ENCODE assay signal across 1 cellular context in the genomic region with DNA sequence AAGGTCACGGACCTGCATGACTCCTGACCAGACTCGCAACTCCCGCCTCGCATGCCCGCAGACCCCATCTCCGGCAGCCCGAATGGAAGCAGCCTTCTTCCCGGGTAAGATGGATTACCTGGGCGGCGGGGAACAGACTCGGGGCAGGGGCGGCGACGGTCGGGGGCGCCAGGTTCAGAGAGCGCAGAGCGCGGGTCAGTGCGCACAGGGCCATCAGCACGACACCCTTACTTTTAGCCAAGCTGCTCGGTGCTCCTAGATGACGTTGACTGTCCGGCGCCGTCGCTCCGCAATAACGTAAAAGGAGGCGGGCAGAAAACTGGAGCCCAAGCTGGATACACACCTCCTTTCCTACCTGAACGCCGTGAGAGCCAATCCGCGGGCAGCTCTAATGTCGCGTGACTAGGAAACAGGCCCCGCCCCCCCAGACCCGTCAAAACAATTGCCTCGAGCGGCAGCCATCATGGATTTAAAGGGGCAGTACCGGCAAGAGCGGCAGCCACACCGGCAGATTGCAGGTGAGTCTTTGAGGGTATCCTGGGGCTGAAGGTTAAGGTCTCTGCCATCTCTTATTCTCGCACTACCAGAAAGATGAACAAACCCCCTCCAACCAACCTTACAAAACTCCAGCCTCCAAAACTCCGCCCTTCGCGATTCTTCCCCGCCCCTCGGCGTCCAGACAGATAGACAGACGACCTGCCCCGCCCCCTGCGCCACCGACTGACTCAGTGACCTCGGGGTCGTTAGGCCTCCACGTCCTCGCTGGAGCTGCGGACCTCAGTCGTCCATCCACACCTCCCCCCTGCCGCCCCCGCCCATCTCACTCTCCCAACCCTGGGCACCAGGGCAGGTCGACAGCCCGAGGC.
TF ChIP-seq lines count a peak whose summit lies in the region.

A gene (plus strand): TSS at position 464 of the 866 bp plus-strand sequence. CDS start 1,705 bp downstream, outside the sequence.
A gene (minus strand): TSS at position 267 of the 866 bp plus-strand sequence. CDS start 53 bp downstream, at position 214.

TF ChIP-seq in K562, 482 proteins besides CTCF, POLR2A, EP300 and RAD21 (continued from another document and continues in another):
- TF ChIP-seq, protein P1, sequence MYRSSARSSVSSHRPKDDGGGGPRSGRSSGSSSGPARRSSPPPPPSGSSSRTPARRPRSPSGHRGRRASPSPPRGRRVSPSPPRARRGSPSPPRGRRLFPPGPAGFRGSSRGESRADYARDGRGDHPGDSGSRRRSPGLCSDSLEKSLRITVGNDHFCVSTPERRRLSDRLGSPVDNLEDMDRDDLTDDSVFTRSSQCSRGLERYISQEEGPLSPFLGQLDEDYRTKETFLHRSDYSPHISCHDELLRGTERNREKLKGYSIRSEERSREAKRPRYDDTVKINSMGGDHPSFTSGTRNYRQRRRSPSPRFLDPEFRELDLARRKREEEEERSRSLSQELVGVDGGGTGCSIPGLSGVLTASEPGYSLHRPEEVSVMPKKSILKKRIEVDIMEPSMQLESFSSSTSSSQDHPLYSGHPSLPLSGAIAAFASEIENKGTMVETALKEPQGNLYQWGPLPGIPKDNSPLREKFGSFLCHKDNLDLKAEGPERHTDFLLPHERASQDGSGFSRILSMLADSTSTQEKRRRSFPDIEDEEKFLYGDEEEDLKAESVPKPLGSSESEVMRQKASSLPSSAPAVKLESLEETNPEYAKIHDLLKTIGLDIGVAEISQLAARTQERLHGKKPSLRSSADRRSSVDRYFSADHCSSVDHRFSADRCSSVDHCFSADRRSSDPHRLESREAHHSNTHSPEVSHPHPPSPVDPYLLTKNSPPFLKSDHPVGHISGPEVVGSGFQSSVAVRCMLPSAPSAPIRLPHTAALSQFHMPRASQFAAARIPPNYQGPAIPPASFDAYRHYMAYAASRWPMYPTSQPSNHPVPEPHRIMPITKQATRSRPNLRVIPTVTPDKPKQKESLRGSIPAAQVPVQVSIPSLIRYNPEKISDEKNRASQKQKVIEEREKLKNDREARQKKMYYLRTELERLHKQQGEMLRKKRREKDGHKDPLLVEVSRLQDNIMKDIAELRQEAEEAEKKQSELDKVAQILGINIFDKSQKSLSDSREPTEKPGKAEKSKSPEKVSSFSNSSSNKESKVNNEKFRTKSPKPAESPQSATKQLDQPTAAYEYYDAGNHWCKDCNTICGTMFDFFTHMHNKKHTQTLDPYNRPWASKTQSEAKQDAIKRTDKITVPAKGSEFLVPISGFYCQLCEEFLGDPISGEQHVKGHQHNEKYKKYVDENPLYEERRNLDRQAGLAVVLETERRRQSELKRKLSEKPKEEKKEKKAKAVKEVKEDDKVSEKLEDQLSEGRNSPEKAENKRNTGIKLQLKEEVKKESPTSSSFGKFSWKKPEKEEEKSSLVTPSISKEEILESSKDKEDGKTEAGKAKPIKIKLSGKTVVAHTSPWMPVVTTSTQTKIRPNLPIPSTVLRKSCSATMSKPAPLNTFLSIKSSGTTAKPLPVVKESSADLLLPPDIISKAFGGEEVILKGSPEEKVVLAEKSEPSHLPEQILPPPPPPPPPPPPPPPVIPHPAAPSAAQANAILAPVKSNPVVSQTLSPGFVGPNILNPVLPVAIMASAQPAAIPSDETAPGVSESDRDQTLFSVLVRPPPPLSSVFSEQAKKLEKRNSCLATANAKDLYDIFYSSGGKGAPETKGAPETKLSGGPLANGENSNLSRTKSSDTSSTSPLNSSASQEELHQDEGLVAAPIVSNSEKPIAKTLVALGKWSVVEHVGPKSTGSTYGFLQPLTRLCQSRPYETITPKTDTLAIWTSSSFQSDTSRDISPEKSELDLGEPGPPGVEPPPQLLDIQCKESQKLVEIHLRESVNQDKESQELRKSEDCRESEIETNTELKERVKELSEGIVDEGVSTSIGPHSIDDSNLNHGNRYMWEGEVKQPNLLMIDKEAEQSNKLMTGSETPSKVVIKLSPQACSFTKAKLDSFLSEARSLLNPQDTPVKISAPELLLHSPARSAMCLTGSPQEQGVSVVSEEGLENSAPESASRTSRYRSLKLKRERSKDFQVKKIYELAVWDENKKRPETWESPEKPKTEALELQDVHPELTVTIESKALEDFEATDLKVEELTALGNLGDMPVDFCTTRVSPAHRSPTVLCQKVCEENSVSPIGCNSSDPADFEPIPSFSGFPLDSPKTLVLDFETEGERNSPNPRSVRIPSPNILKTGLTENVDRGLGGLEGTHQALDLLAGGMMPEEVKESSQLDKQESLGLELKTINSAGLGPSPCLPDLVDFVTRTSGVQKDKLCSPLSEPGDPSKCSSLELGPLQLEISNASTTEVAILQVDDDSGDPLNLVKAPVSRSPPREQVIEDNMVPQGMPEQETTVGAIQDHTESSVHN (IDR thresholded peaks at IDR 0.05; ENCODE audit: borderline replicate concordance in 1 of 2, low read depth in 1 of 2) = no peak
- peak; percentile 82 for TF ChIP-seq NCOR1 (IDR thresholded peaks at IDR 0.05)
- TF ChIP-seq FOXP1 (CRISPR knock-in tag; IDR thresholded peaks at IDR 0.05) = peak; percentile 63; the same call in 1 of the 2 replicates
- TF ChIP-seq, protein P2, sequence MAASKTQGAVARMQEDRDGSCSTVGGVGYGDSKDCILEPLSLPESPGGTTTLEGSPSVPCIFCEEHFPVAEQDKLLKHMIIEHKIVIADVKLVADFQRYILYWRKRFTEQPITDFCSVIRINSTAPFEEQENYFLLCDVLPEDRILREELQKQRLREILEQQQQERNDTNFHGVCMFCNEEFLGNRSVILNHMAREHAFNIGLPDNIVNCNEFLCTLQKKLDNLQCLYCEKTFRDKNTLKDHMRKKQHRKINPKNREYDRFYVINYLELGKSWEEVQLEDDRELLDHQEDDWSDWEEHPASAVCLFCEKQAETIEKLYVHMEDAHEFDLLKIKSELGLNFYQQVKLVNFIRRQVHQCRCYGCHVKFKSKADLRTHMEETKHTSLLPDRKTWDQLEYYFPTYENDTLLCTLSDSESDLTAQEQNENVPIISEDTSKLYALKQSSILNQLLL (CRISPR knock-in tag; IDR thresholded peaks at IDR 0.05; ENCODE audit: borderline replicate concordance) = no peak
- TF ChIP-seq RBM15 (IDR thresholded peaks at IDR 0.05; ENCODE audit: insufficient read depth, low read length) = no peak
- TF ChIP-seq PYGO2 (tag; IDR thresholded peaks at IDR 0.05) = no peak
- no peak for TF ChIP-seq FOXA1 (IDR thresholded peaks at IDR 0.05; ENCODE audit: borderline replicate concordance)
- TF ChIP-seq RBM34 (IDR thresholded peaks at IDR 0.05; ENCODE audit: borderline replicate concordance, insufficient read depth, low read length) = no peak
- TF ChIP-seq, protein P3, sequence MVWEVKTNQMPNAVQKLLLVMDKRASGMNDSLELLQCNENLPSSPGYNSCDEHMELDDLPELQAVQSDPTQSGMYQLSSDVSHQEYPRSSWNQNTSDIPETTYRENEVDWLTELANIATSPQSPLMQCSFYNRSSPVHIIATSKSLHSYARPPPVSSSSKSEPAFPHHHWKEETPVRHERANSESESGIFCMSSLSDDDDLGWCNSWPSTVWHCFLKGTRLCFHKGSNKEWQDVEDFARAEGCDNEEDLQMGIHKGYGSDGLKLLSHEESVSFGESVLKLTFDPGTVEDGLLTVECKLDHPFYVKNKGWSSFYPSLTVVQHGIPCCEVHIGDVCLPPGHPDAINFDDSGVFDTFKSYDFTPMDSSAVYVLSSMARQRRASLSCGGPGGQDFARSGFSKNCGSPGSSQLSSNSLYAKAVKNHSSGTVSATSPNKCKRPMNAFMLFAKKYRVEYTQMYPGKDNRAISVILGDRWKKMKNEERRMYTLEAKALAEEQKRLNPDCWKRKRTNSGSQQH (CRISPR knock-in tag; IDR thresholded peaks at IDR 0.05) = no peak
- TF ChIP-seq, protein P4, sequence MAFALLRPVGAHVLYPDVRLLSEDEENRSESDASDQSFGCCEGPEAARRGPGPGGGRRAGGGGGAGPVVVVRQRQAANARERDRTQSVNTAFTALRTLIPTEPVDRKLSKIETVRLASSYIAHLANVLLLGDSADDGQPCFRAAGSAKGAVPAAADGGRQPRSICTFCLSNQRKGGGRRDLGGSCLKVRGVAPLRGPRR (CRISPR knock-in tag; IDR thresholded peaks at IDR 0.05) = no peak
- no peak for TF ChIP-seq ZNF253 (CRISPR knock-in tag; conservative IDR thresholded peaks at IDR 0.05)
- TF ChIP-seq SMARCB1 (IDR thresholded peaks at IDR 0.05; ENCODE audit: insufficient read length, low read depth) = no peak
- no peak for TF ChIP-seq CBX5 (IDR thresholded peaks at IDR 0.05; ENCODE audit: borderline replicate concordance, low read depth)
- TF ChIP-seq SRSF1 (IDR thresholded peaks at IDR 0.05; ENCODE audit: low read depth, low read length) = no peak
- no peak for TF ChIP-seq ESRRB (CRISPR knock-in tag; IDR thresholded peaks at IDR 0.05; ENCODE audit: borderline replicate concordance)
- TF ChIP-seq, protein P5, sequence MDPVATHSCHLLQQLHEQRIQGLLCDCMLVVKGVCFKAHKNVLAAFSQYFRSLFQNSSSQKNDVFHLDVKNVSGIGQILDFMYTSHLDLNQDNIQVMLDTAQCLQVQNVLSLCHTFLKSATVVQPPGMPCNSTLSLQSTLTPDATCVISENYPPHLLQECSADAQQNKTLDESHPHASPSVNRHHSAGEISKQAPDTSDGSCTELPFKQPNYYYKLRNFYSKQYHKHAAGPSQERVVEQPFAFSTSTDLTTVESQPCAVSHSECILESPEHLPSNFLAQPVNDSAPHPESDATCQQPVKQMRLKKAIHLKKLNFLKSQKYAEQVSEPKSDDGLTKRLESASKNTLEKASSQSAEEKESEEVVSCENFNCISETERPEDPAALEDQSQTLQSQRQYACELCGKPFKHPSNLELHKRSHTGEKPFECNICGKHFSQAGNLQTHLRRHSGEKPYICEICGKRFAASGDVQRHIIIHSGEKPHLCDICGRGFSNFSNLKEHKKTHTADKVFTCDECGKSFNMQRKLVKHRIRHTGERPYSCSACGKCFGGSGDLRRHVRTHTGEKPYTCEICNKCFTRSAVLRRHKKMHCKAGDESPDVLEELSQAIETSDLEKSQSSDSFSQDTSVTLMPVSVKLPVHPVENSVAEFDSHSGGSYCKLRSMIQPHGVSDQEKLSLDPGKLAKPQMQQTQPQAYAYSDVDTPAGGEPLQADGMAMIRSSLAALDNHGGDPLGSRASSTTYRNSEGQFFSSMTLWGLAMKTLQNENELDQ (CRISPR knock-in tag; IDR thresholded peaks at IDR 0.05; ENCODE audit: borderline replicate concordance) = no peak
- no peak for TF ChIP-seq RBM14 (IDR thresholded peaks at IDR 0.05; ENCODE audit: borderline replicate concordance, insufficient read depth, low read depth, low read length)
- TF ChIP-seq NR2C2 (CRISPR knock-in tag; IDR thresholded peaks at IDR 0.05) = no peak; the same call in 1 of the 2 replicates
- TF ChIP-seq NR2C2 (tag; IDR thresholded peaks at IDR 0.05) = peak; percentile 93
- TF ChIP-seq PHF21A (IDR thresholded peaks at IDR 0.05; ENCODE audit: borderline replicate concordance, low read depth) = no peak
- no peak for TF ChIP-seq NCOA2 (IDR thresholded peaks at IDR 0.05; ENCODE audit: partially characterized antibody in 2 of 2)
- no peak for TF ChIP-seq ZFPM2 (CRISPR knock-in tag; IDR thresholded peaks at IDR 0.05)
- TF ChIP-seq ZBTB1 (CRISPR knock-in tag; IDR thresholded peaks at IDR 0.05; ENCODE audit: borderline replicate concordance, low read depth) = no peak; the same call in 1 of the 2 replicates
- TF ChIP-seq ZNF316 (IDR thresholded peaks at IDR 0.05) = no peak
- TF ChIP-seq, protein P6, sequence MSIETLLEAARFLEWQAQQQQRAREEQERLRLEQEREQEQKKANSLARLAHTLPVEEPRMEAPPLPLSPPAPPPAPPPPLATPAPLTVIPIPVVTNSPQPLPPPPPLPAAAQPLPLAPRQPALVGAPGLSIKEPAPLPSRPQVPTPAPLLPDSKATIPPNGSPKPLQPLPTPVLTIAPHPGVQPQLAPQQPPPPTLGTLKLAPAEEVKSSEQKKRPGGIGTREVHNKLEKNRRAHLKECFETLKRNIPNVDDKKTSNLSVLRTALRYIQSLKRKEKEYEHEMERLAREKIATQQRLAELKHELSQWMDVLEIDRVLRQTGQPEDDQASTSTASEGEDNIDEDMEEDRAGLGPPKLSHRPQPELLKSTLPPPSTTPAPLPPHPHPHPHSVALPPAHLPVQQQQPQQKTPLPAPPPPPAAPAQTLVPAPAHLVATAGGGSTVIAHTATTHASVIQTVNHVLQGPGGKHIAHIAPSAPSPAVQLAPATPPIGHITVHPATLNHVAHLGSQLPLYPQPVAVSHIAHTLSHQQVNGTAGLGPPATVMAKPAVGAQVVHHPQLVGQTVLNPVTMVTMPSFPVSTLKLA (conservative IDR thresholded peaks at IDR 0.05) = peak; percentile 95 to 96
- TF ChIP-seq ZNF785 (CRISPR knock-in tag; IDR thresholded peaks at IDR 0.05) = no peak
- TF ChIP-seq, protein P7, sequence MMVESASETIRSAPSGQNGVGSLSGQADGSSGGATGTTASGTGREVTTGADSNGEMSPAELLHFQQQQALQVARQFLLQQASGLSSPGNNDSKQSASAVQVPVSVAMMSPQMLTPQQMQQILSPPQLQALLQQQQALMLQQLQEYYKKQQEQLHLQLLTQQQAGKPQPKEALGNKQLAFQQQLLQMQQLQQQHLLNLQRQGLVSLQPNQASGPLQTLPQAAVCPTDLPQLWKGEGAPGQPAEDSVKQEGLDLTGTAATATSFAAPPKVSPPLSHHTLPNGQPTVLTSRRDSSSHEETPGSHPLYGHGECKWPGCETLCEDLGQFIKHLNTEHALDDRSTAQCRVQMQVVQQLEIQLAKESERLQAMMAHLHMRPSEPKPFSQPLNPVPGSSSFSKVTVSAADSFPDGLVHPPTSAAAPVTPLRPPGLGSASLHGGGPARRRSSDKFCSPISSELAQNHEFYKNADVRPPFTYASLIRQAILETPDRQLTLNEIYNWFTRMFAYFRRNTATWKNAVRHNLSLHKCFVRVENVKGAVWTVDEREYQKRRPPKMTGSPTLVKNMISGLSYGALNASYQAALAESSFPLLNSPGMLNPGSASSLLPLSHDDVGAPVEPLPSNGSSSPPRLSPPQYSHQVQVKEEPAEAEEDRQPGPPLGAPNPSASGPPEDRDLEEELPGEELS (CRISPR knock-in tag; IDR thresholded peaks at IDR 0.05; ENCODE audit: borderline replicate concordance) = no peak; the same call in 1 of the 2 replicates
- TF ChIP-seq BACH1 (tag; IDR thresholded peaks at IDR 0.05) = no peak
- TF ChIP-seq TEAD1 (CRISPR knock-in tag; IDR thresholded peaks at IDR 0.05) = no peak
- TF ChIP-seq TRIM24 (IDR thresholded peaks at IDR 0.05) = no peak
- TF ChIP-seq, protein P8, sequence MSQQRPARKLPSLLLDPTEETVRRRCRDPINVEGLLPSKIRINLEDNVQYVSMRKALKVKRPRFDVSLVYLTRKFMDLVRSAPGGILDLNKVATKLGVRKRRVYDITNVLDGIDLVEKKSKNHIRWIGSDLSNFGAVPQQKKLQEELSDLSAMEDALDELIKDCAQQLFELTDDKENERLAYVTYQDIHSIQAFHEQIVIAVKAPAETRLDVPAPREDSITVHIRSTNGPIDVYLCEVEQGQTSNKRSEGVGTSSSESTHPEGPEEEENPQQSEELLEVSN (IDR thresholded peaks at IDR 0.05; ENCODE audit: borderline replicate concordance in 1 of 2, extremely low read depth in 1 of 2, insufficient read depth in 1 of 2, insufficient read length in 1 of 2, low read depth in 1 of 2, low read length in 1 of 2, poor library complexity in 1 of 2, severe bottlenecking in 1 of 2) = peak in 1 of 2 experiments; percentile 15
- no peak for TF ChIP-seq ZNF778 (CRISPR knock-in tag; IDR thresholded peaks at IDR 0.05)
- TF ChIP-seq MTA2 (IDR thresholded peaks at IDR 0.05; ENCODE audit: low read depth) = no peak
- TF ChIP-seq, protein P9, sequence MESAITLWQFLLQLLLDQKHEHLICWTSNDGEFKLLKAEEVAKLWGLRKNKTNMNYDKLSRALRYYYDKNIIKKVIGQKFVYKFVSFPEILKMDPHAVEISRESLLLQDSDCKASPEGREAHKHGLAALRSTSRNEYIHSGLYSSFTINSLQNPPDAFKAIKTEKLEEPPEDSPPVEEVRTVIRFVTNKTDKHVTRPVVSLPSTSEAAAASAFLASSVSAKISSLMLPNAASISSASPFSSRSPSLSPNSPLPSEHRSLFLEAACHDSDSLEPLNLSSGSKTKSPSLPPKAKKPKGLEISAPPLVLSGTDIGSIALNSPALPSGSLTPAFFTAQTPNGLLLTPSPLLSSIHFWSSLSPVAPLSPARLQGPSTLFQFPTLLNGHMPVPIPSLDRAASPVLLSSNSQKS (CRISPR knock-in tag; IDR thresholded peaks at IDR 0.05) = no peak
